ENCODE assay signal across 15 cellular contexts in genomic region chr7:99003419-99003818, GRCh38.
"Had no signal": no experiment of that assay in that cellular context is flagged by ENCODE, and none has a peak within 500 bp of the region (broad histone marks: within the 10 kb centered on the region; RNA-seq: fewer than 3 reads in every experiment).

No MANE protein-coding gene starts in this region.

- H3K4me1 ChIP-seq: tibial artery had no signal

- H3K27ac Mint-ChIP-seq: activated CD4-positive, alpha-beta memory T cell treated with anti-CD3 and anti-CD28 coated beads for 36 hours; activated naive CD4-positive, alpha-beta T cell treated with anti-CD3 and anti-CD28 coated beads, Interleukin-2, amount 50 U/mL, for 24 hours; memory B cell; stimulated activated naive CD8-positive, alpha-beta T cell treated with anti-CD3 and anti-CD28 coated beads, Interleukin-15, Interleukin-2, amounts not matched to agents 100 ng/mL and 50 ng/mL, for 24 hours had no signal

- DNase-seq: activated CD4-positive, alpha-beta memory T cell treated with anti-CD3 and anti-CD28 coated beads for 36 hours; activated CD4-positive, alpha-beta T cell treated with anti-CD3 and anti-CD28 coated beads for 1 hour; activated effector memory CD4-positive, alpha-beta T cell treated with Interleukin-2 at 50 U/mL for 16 hours; activated T-cell treated with anti-CD3 and anti-CD28 coated beads for 4 hours; glutamatergic neuron; left colon; ovary; stimulated activated CD4-positive, alpha-beta T cell treated with anti-CD3 and anti-CD28 coated beads, Interleukin-12 subunit alpha, Interleukin-12 subunit beta, amount 100 ng/mL, for 4 hours; stimulated activated CD4-positive, alpha-beta T cell treated with anti-CD3 and anti-CD28 coated beads, Interleukin-2, amount 100 ng/mL, for 48 hours; tibial artery had no signal

- H3K4me3 Mint-ChIP-seq: activated CD4-positive, alpha-beta memory T cell treated with anti-CD3 and anti-CD28 coated beads for 36 hours; activated naive CD4-positive, alpha-beta T cell treated with anti-CD3 and anti-CD28 coated beads, Interleukin-2, amount 50 U/mL, for 24 hours; memory B cell; neural crest cell; stimulated activated naive CD8-positive, alpha-beta T cell treated with anti-CD3 and anti-CD28 coated beads, Interleukin-15, Interleukin-2, amounts not matched to agents 100 ng/mL and 50 ng/mL, for 24 hours had no signal

- H3K9me3 ChIP-seq: esophagus muscularis mucosa, ovary, tibial artery had no signal

- H3K27ac ChIP-seq: esophagus muscularis mucosa, ovary, tibial artery had no signal

- H3K4me3 ChIP-seq: esophagus muscularis mucosa, ovary, tibial artery had no signal

- ATAC-seq: left colon had no signal

- H3K27me3 ChIP-seq: esophagus muscularis mucosa, ovary, tibial artery had no signal

- H3K36me3 ChIP-seq: ovary had no signal

- H3K9me3 Mint-ChIP-seq: activated CD4-positive, alpha-beta memory T cell treated with anti-CD3 and anti-CD28 coated beads for 36 hours; activated naive CD4-positive, alpha-beta T cell treated with anti-CD3 and anti-CD28 coated beads, Interleukin-2, amount 50 U/mL, for 24 hours; memory B cell; neural crest cell; stimulated activated naive CD8-positive, alpha-beta T cell treated with anti-CD3 and anti-CD28 coated beads, Interleukin-15, Interleukin-2, amounts not matched to agents 100 ng/mL and 50 ng/mL, for 24 hours had no signal

- H3K4me1 Mint-ChIP-seq: neural crest cell had no signal
